Comparison of ENCODE assay signal across 7 cellular contexts in the genomic region with DNA sequence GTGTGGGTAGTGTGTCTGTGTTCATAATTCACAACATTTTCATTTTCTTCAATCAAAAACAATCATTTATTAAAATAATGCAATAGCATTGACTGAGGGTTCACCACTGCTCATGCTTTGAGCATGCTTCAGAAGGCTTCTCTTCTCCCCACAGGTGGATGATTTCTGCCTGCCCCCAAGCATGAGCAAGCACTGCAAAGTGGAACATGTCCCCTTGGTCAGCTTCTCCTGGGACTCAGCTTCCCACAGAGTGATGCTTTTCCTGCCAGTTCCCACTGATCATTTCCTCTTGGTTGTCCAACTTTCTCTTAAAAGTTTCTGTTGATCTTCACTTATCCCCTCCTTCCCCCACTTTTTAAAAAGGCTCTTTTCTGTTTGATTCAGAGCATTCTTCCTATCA. TPM values are rescaled to one million over a fixed set of nuclear protein-coding genes. Genes with fewer than 3 reads are reported as not detected.
"Had no signal": no experiment of that assay in that cellular context is flagged by ENCODE, and none has a peak within 500 bp of the region (broad histone marks: within the 10 kb centered on the region; RNA-seq: fewer than 3 reads in every experiment).

No MANE protein-coding gene starts in this region.

- ATAC-seq: GM23338, HepG2 had no signal

- H3K36me3 Mint-ChIP-seq: IgD-negative memory B cell had no signal

- H3K4me3 ChIP-seq: GM23338 had no signal

- H3K9me3 Mint-ChIP-seq: GM23338, H9 had no signal

- H3K27ac Mint-ChIP-seq: GM23338, IgD-negative memory B cell had no signal

- DNase-seq: H9, HCEC 1CT had no signal

- H3K4me3 Mint-ChIP-seq: GM23338, H9, IgD-negative memory B cell had no signal

- H3K27me3 Mint-ChIP-seq: IgD-negative memory B cell had no signal

- H3K4me1 Mint-ChIP-seq: GM23338, IgD-negative memory B cell had no signal

RNA-seq across cellular contexts. Expression of a gene that starts 31.5 kb away (rescaled TPM):
- total RNA-seq: H1, H9, HepG2, HT1080 had no signal
- polyA plus RNA-seq: H1, HepG2, IgD-negative memory B cell had no signal
